In the genomic region with DNA sequence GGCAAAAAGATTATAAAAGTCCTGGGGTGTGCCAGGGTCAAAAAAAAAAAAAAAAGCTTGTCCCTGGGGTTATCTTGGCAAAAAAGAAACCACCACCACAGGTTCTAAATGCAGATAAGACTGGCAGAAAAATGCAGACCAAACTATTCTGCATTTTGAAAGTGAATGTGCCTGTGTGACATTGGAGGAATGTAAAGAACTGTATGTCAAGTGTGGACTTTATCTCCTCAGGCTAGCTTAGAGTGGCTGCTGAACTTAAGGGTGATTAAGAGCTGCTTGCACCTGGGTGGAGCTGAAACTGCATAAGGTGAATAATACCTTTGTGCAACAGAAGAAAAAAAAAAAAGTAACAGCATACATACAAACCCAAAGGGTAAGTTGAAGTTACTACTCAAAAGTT, we compare ENCODE assay signal across 10 cellular contexts. TPM values are rescaled to one million over a fixed set of nuclear protein-coding genes. Genes with fewer than 3 reads are reported as not detected.
DNase-seq lines count a peak whose midpoint lies in the region; ATAC-seq, FAIRE-seq and TF ChIP-seq lines count a peak whose summit lies in the region.
"Had no signal": no experiment of that assay in that cellular context is flagged by ENCODE, and none has a peak within 500 bp of the region (broad histone marks: within the 10 kb centered on the region; RNA-seq: fewer than 3 reads in every experiment).

No MANE protein-coding gene starts in this region.

- H3K4me2 ChIP-seq in GM23338 = peak overlapping the region; percentile 87
- peak overlapping the region; percentile 85 for H3K4me2 ChIP-seq in PC-9

- no peak for ATAC-seq in GM23338
- ATAC-seq in GM18868 (IDR thresholded peaks at IDR 0.05; ENCODE audit: unreplicated experiment) = no peak

- DNase-seq in GM23338 (ENCODE audit: low spot score) (no peak), PC-9 (peak; percentile 43 to 76), dorsolateral prefrontal cortex (no peak), amniotic stem cell (lab: John Stamatoyannopoulos, UW) (no peak), frontal cortex (ENCODE audit: low spot score in 2 of 2) (no peak)
- DNase-seq in activated CD8-positive, alpha-beta memory T cell treated with anti-CD3 and anti-CD28 coated beads for 24 hours = no peak
- DNase-seq: NCI-H1048 had no signal

- H2AFZ ChIP-seq in GM23338 = no peak overlapping the region
- H2AFZ ChIP-seq in PC-9 = peak overlapping the region; percentile 96; the same call in 1 of the 2 replicates
- H2AFZ ChIP-seq in neuron (ENCODE audit: low read depth, low read length) = peak overlapping the region; percentile 99

- H3K79me2 ChIP-seq in GM23338 (replicated peaks; ENCODE audit: insufficient read depth) = peaks cover 36% of the 10 kb centered on the region
- H3K79me2 ChIP-seq in PC-9 (ENCODE audit: low read depth) = peaks cover 15% of the 10 kb centered on the region

- no peak overlapping the region for H3K27ac ChIP-seq in GM23338 (ENCODE audit: low read depth)
- H3K27ac ChIP-seq in PC-9 = peak overlapping the region; percentile 82
- peak overlapping the region in 54 of 59 donors; percentile 96 to 100 (median 100) for H3K27ac ChIP-seq in dorsolateral prefrontal cortex

- no peak for FAIRE-seq in frontal cortex (lab: Jason Lieb, UNC)

- H3F3A ChIP-seq in GM23338 (replicated peaks; ENCODE audit: low read depth) (no peaks in the 10 kb centered on the region), PC-9 (ENCODE audit: insufficient read depth, low read depth) (peaks cover 13% of the 10 kb centered on the region; the same call in 1 of the 2 replicates)

- TF ChIP-seq CTCF in GM23338 (conservative IDR thresholded peaks at IDR 0.05; ENCODE audit: low read depth in 2 of 2) (no peak), PC-9 (conservative IDR thresholded peaks at IDR 0.05) (no peak), dorsolateral prefrontal cortex (IDR thresholded peaks at IDR 0.05 in 54 of 56, conservative IDR thresholded peaks at IDR 0.05 in 2 of 56; ENCODE audit: low read depth in 1 of 56, partially characterized antibody in 56 of 56) (no peak)

- H3K9me2 ChIP-seq in GM23338 (ENCODE audit: insufficient read depth) (no peaks in the 10 kb centered on the region), PC-9 (ENCODE audit: insufficient read depth) (no peaks in the 10 kb centered on the region)

- peaks cover 17% of the 10 kb centered on the region for H3K27me3 Mint-ChIP-seq in GM23338 (ENCODE audit: insufficient read depth, low read depth, poor library complexity)

- peaks cover 5% of the 10 kb centered on the region; the same call in 1 of the 3 replicates for H3K9me3 Mint-ChIP-seq in GM23338

- POLR2A ChIA-PET in PC-9 (lab: Charles Lee; ENCODE audit: unreplicated experiment) = interaction anchor here (0.7 kb wide), 1 partner anchor 9 kb away, joined by 5 read pairs; no protein-coding TSS in a partner anchor

- H3K36me3 ChIP-seq in GM23338 (ENCODE audit: insufficient read depth) (no peaks in the 10 kb centered on the region), PC-9 (ENCODE audit: low read depth) (no peaks in the 10 kb centered on the region), neuron (ENCODE audit: insufficient read depth, low read length) (no peaks in the 10 kb centered on the region)
- H3K36me3 ChIP-seq: ascending aorta had no signal

- H3K27me3 ChIP-seq in GM23338 (ENCODE audit: insufficient read depth) (no peaks in the 10 kb centered on the region), PC-9 (ENCODE audit: insufficient read depth, low read depth) (no peaks in the 10 kb centered on the region), dorsolateral prefrontal cortex (no peaks in the 10 kb centered on the region), neuron (ENCODE audit: insufficient read depth, low read length) (no peaks in the 10 kb centered on the region)
- H3K27me3 ChIP-seq: ascending aorta had no signal

- H3K36me3 Mint-ChIP-seq in GM23338 (ENCODE audit: low read depth) = peaks cover 6% of the 10 kb centered on the region; the same call in 2 of the 3 replicates

- H3K4me3 ChIP-seq in GM23338 (peak overlapping the region; percentile 75; the same call in 1 of the 2 replicates), PC-9 (peak overlapping the region; percentile 77; the same call in 1 of the 2 replicates), dorsolateral prefrontal cortex (peak overlapping the region in 56 of 59 donors; percentile 26 to 96 (median 81)), neuron (ENCODE audit: low read length) (no peak overlapping the region)

- peak overlapping the region; percentile 97; the same call in 1 of the 3 replicates for H3K4me3 Mint-ChIP-seq in GM23338

- CTCF ChIA-PET in PC-9 (lab: Charles Lee) = interaction anchor here (0.6 kb wide), 1 partner anchor 76 kb away, joined by 11 read pairs; no protein-coding TSS in a partner anchor

- H3K4me1 ChIP-seq in GM23338 (ENCODE audit: insufficient read depth) = peaks cover 18% of the 10 kb centered on the region
- peaks cover 35% of the 10 kb centered on the region for H3K4me1 ChIP-seq in PC-9 (replicated peaks; ENCODE audit: insufficient read depth)
- peaks cover 20% of the 10 kb centered on the region for H3K4me1 ChIP-seq in neuron (ENCODE audit: insufficient read depth, low read length)

- intact Hi-C loops in PC-9 (cut with micrococcal nuclease; ENCODE audit: unreplicated experiment) = no loop called here
- intact Hi-C loops in dorsolateral prefrontal cortex (cut with DNase I) = loop anchor here in 1 of 2 donors (5.0 kb wide), 1 partner anchor 147 kb away; a partner anchor contains a TSS

- H3K4me1 Mint-ChIP-seq in GM23338 = peaks cover 40% of the 10 kb centered on the region

- no TSS peak for BruUV-seq in PC-9 (replicated peaks; lab: Mats Ljungman, UMichigan)

- H4K20me1 ChIP-seq in GM23338 (replicated peaks; ENCODE audit: insufficient read depth) (no peaks in the 10 kb centered on the region), PC-9 (ENCODE audit: insufficient read depth) (no peaks in the 10 kb centered on the region)

- H3K27ac Mint-ChIP-seq in GM23338 = no peak overlapping the region

- H3K9me3 ChIP-seq in PC-9 (ENCODE audit: insufficient read depth, low read depth) (no peaks in the 10 kb centered on the region), neuron (ENCODE audit: low read length) (no peaks in the 10 kb centered on the region)
- H3K9me3 ChIP-seq: ascending aorta had no signal

TF ChIP-seq in GM23338, 12 proteins besides CTCF, POLR2A, EP300 and RAD21 (continues in another document):
- no peak for TF ChIP-seq ZNF331 (CRISPR knock-in tag; IDR thresholded peaks at IDR 0.05; ENCODE audit: low read depth)
- no peak for TF ChIP-seq STAT1 (IDR thresholded peaks at IDR 0.05; ENCODE audit: unreplicated experiment)
- no peak for TF ChIP-seq NANOG (IDR thresholded peaks at IDR 0.05; ENCODE audit: borderline replicate concordance)
- TF ChIP-seq, protein P1, sequence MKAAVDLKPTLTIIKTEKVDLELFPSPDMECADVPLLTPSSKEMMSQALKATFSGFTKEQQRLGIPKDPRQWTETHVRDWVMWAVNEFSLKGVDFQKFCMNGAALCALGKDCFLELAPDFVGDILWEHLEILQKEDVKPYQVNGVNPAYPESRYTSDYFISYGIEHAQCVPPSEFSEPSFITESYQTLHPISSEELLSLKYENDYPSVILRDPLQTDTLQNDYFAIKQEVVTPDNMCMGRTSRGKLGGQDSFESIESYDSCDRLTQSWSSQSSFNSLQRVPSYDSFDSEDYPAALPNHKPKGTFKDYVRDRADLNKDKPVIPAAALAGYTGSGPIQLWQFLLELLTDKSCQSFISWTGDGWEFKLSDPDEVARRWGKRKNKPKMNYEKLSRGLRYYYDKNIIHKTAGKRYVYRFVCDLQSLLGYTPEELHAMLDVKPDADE (IDR thresholded peaks at IDR 0.05) = no peak
- no peak for TF ChIP-seq CREB1 (CRISPR knock-in tag; IDR thresholded peaks at IDR 0.05; ENCODE audit: low read depth)
- TF ChIP-seq JUNB (IDR thresholded peaks at IDR 0.05; ENCODE audit: unreplicated experiment) = no peak
- TF ChIP-seq EZH2 (IDR thresholded peaks at IDR 0.05; ENCODE audit: low read depth, unreplicated experiment) = no peak
- TF ChIP-seq EZH2phosphoT487 (IDR thresholded peaks at IDR 0.05; ENCODE audit: unreplicated experiment) = no peak
- no peak for TF ChIP-seq ZNF114 (CRISPR knock-in tag; IDR thresholded peaks at IDR 0.05)
- TF ChIP-seq, protein P2, sequence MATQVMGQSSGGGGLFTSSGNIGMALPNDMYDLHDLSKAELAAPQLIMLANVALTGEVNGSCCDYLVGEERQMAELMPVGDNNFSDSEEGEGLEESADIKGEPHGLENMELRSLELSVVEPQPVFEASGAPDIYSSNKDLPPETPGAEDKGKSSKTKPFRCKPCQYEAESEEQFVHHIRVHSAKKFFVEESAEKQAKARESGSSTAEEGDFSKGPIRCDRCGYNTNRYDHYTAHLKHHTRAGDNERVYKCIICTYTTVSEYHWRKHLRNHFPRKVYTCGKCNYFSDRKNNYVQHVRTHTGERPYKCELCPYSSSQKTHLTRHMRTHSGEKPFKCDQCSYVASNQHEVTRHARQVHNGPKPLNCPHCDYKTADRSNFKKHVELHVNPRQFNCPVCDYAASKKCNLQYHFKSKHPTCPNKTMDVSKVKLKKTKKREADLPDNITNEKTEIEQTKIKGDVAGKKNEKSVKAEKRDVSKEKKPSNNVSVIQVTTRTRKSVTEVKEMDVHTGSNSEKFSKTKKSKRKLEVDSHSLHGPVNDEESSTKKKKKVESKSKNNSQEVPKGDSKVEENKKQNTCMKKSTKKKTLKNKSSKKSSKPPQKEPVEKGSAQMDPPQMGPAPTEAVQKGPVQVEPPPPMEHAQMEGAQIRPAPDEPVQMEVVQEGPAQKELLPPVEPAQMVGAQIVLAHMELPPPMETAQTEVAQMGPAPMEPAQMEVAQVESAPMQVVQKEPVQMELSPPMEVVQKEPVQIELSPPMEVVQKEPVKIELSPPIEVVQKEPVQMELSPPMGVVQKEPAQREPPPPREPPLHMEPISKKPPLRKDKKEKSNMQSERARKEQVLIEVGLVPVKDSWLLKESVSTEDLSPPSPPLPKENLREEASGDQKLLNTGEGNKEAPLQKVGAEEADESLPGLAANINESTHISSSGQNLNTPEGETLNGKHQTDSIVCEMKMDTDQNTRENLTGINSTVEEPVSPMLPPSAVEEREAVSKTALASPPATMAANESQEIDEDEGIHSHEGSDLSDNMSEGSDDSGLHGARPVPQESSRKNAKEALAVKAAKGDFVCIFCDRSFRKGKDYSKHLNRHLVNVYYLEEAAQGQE (IDR thresholded peaks at IDR 0.05; ENCODE audit: unreplicated experiment) = no peak
- TF ChIP-seq POLR2AphosphoS5 (IDR thresholded peaks at IDR 0.05; ENCODE audit: low read depth) = no peak

RNA-seq across cellular contexts. Expression of a gene that starts 1.3 kb away (rescaled TPM):
- total RNA-seq in GM23338 (2014; rRNA removed; shearing (Covaris generic)) = 9.4 and 12.2 TPM in 2 replicates
- 9.4 and 10.7 TPM in 2 replicates for polyA plus RNA-seq in GM23338 (2016; fragmentation: Nextera tagmentation; extraction: Ambion mirVana)
- 22.6 TPM in 2 replicates for total RNA-seq in PC-9 (2021)
- 100 to 1,000 TPM in 23 of 120 experiments, 10 to 100 TPM in 97; 63.0 to 129 (median 90.9) TPM for total RNA-seq in dorsolateral prefrontal cortex
- 16.7 TPM for total RNA-seq in frontal cortex

Comparison
In these comparisons a context has a peak if more than half of its experiments do, and no peak if none do; other contexts are left out.
1. DNase-seq: peak in PC-9 (2 of 2); none in GM23338 (single experiment), dorsolateral prefrontal cortex (0 of 10), amniotic stem cell (single experiment), activated CD8-positive, alpha-beta memory T cell treated with anti-CD3 and anti-CD28 coated beads for 24 hours (single experiment) and frontal cortex (0 of 2).